Comparison of ENCODE assay signal across 25 cellular contexts in genomic region chr5:33403187-33403586, GRCh38. TPM values are rescaled to one million over a fixed set of nuclear protein-coding genes. Genes with fewer than 3 reads are reported as not detected.
DNase-seq lines count a peak whose midpoint lies in the region; ATAC-seq, FAIRE-seq and TF ChIP-seq lines count a peak whose summit lies in the region.
"Had no signal": no experiment of that assay in that cellular context is flagged by ENCODE, and none has a peak within 500 bp of the region (broad histone marks: within the 10 kb centered on the region; RNA-seq: fewer than 3 reads in every experiment).

No MANE protein-coding gene starts in this region.

- H3K27me3 Mint-ChIP-seq in HFFc6 (ENCODE audit: insufficient read depth), result no peaks in the 10 kb centered on the region; the same call in 1 of the 2 replicates
- H3K27me3 Mint-ChIP-seq: CD4-positive, CD25-positive, alpha-beta regulatory T cell had no signal

- FAIRE-seq in K562 (lab: Jason Lieb, UNC) (no peak), D721Med (lab: Jason Lieb, UNC) (no peak)
- FAIRE-seq: A204.1, GM12891, GM19239 had no signal

- no peak overlapping the region for H3K4me3 Mint-ChIP-seq in HFFc6
- H3K4me3 Mint-ChIP-seq: CD14-positive monocyte; CD4-positive, alpha-beta memory T cell; CD4-positive, CD25-positive, alpha-beta regulatory T cell; CD8-positive, alpha-beta memory T cell had no signal

- H2AFZ ChIP-seq in PC-3 (ENCODE audit: low read length) (0 out of 2 replicates have a peak overlapping the region, but pooled peaks have one; percentile 11), K562 (ENCODE audit: low read depth, low read length) (no peak overlapping the region)

- peaks cover 3% of the 10 kb centered on the region; the same call in 1 of the 2 replicates for H3K9me3 Mint-ChIP-seq in HFFc6

- POLR2A ChIA-PET in PC-3 (lab: Charles Lee; ENCODE audit: unreplicated experiment) (no interaction called here), K562 (lab: Yijun Ruan, JAX) (no interaction called here)

- H3K9me2 ChIP-seq in PC-3 (replicated peaks; ENCODE audit: low read length), result no peaks in the 10 kb centered on the region

- peaks cover 60% of the 10 kb centered on the region for H3K4me1 Mint-ChIP-seq in HFFc6 (ENCODE audit: low read depth)
- H3K4me1 Mint-ChIP-seq: CD14-positive monocyte; CD4-positive, alpha-beta memory T cell; CD4-positive, CD25-positive, alpha-beta regulatory T cell; CD8-positive, alpha-beta memory T cell had no signal

- no peaks in the 10 kb centered on the region for H3K9me1 ChIP-seq in K562 (ENCODE audit: control insufficient read depth, insufficient read depth, low read length)

- TF ChIP-seq CTCF in HFFc6 (IDR thresholded peaks at IDR 0.05) (no peak), PC-3 (conservative IDR thresholded peaks at IDR 0.05; ENCODE audit: low read depth, low read length) (no peak), K562 (IDR thresholded peaks at IDR 0.05 in 2 of 3, conservative IDR thresholded peaks at IDR 0.05 in 1 of 3; ENCODE audit: insufficient read depth in 2 of 3, low read depth in 1 of 3, low read length in 3 of 3) (no peak), D721Med (IDR thresholded peaks at IDR 0.05; ENCODE audit: insufficient read depth, missing control alignments) (no peak)

- H3K27me3 ChIP-seq in PC-3 (ENCODE audit: low read length), result no peaks in the 10 kb centered on the region
- no peaks in the 10 kb centered on the region for H3K27me3 ChIP-seq in K562 (ENCODE audit: control insufficient read depth in 2 of 2, insufficient read depth in 2 of 2, low read length in 2 of 2)
- H3K27me3 ChIP-seq: BE2C, BLaER1 had no signal

- DNase-seq in HFFc6 (no peak), PC-3 (no peak), astrocyte of the hippocampus (ENCODE audit: low read depth, low spot score) (peak; percentile 16), K562 (ENCODE audit: extremely low read depth in 1 of 4, low spot score in 3 of 4) (no peak), D721Med (ENCODE audit: insufficient read length, low spot score) (no peak), DMS153 (lab: John Stamatoyannopoulos, UW) (no peak)
- no peak for DNase-seq in activated CD4-positive, alpha-beta T cell treated with anti-CD3 and anti-CD28 coated beads, Interleukin-2, amount 50 U/mL, for 4 hours
- DNase-seq: 8988T; ACHN; BE2C; CD4-positive, alpha-beta memory T cell; CD4-positive, CD25-positive, alpha-beta regulatory T cell; CD8-positive, alpha-beta memory T cell; COR-L47; DMS53; DMS79; DND-41; EL; GDM1 had no signal

- H3K4me2 ChIP-seq in PC-3 (ENCODE audit: low read length) (no peak overlapping the region), K562 (ENCODE audit: insufficient read depth, low read length) (no peak overlapping the region)
- H3K4me2 ChIP-seq: BLaER1 had no signal

- BruUV-seq in PC-3 (replicated peaks; lab: Mats Ljungman, UMichigan) (no TSS peak), K562 (replicated peaks; lab: Mats Ljungman, UMichigan) (no TSS peak)

- no peak for TF ChIP-seq RAD21 in K562 (CRISPR knock-in tag; conservative IDR thresholded peaks at IDR 0.05 in 1 of 2, IDR thresholded peaks at IDR 0.05 in 1 of 2)

- H4K20me1 ChIP-seq in PC-3 (ENCODE audit: low read length) (no peaks in the 10 kb centered on the region), K562 (replicated peaks; ENCODE audit: control insufficient read depth, insufficient read depth, low read length) (no peaks in the 10 kb centered on the region)
- H4K20me1 ChIP-seq: BLaER1 had no signal

- H3K9me3 ChIP-seq in PC-3 (ENCODE audit: low read length), result no peaks in the 10 kb centered on the region
- no peaks in the 10 kb centered on the region for H3K9me3 ChIP-seq in K562 (replicated peaks; ENCODE audit: control insufficient read depth, insufficient read depth, low read depth, low read length)
- H3K9me3 ChIP-seq: BE2C, BLaER1 had no signal

- TF ChIP-seq POLR2A in K562 (conservative IDR thresholded peaks at IDR 0.05), result no peak

- peaks cover 8% of the 10 kb centered on the region; the same call in 1 of the 2 replicates for H3K36me3 Mint-ChIP-seq in HFFc6 (ENCODE audit: low read depth)
- H3K36me3 Mint-ChIP-seq: CD14-positive monocyte; CD4-positive, alpha-beta memory T cell; CD4-positive, CD25-positive, alpha-beta regulatory T cell; CD8-positive, alpha-beta memory T cell had no signal

- intact Hi-C loops in PC-3 (cut with micrococcal nuclease) (loop anchor here (5.0 kb wide), 1 partner anchor 101 kb away; no protein-coding TSS in a partner anchor), K562 (cut with micrococcal nuclease) (no loop called here)

- H3K4me1 ChIP-seq in PC-3 (ENCODE audit: insufficient read depth, low read length) (peaks cover 33% of the 10 kb centered on the region), K562 (replicated peaks in 1 of 2; ENCODE audit: control insufficient read depth in 2 of 2, insufficient read depth in 2 of 2, low read length in 2 of 2) (no peaks in the 10 kb centered on the region)
- H3K4me1 ChIP-seq: BE2C, BLaER1 had no signal

- H3F3A ChIP-seq in PC-3 (ENCODE audit: low read length, unreplicated experiment), result peaks cover 5% of the 10 kb centered on the region

- CTCF ChIA-PET in PC-3 (lab: Charles Lee), result no interaction called here
- CTCF ChIA-PET in K562 (lab: Yijun Ruan, JAX; ENCODE audit: low intra/inter-chr PET ratio), result no interaction called here

- H3K27ac ChIP-seq in PC-3 (ENCODE audit: low read length) (no peak overlapping the region), K562 (ENCODE audit: extremely low read depth, low read depth, low read length) (no peak overlapping the region)
- H3K27ac ChIP-seq: BLaER1 had no signal

- peak overlapping the region; percentile 56; the same call in 1 of the 2 replicates for H3K27ac Mint-ChIP-seq in HFFc6
- H3K27ac Mint-ChIP-seq: CD14-positive monocyte; CD4-positive, alpha-beta memory T cell; CD4-positive, CD25-positive, alpha-beta regulatory T cell; CD8-positive, alpha-beta memory T cell had no signal

- WGBS in K562 (ENCODE audit: insufficient coverage, low coverage, missing lambda C conversion rate), result 2% methylated on average over 2 of the region's 2 CpGs

- no peak overlapping the region for H3K4me3 ChIP-seq in PC-3 (ENCODE audit: low read length)
- H3K4me3 ChIP-seq in K562, result no peak overlapping the region
- H3K4me3 ChIP-seq: BLaER1 had no signal

- ATAC-seq in PC-3, result no peak
- ATAC-seq in K562, result no peak
- no peak for ATAC-seq in GM21737 (IDR thresholded peaks at IDR 0.05; ENCODE audit: unreplicated experiment)

- in situ Hi-C loops in K562 (cut with MboI), result no loop called here

- no peaks in the 10 kb centered on the region for H3K36me3 ChIP-seq in PC-3 (ENCODE audit: low read depth, low read length)
- H3K36me3 ChIP-seq in K562 (ENCODE audit: control insufficient read depth, insufficient read depth, low read length), result no peaks in the 10 kb centered on the region
- H3K36me3 ChIP-seq: BE2C, BLaER1 had no signal

- no peak for TF ChIP-seq EP300 in K562 (IDR thresholded peaks at IDR 0.05; ENCODE audit: low read length)

- H3K9ac ChIP-seq in PC-3 (ENCODE audit: low read length), result no peak overlapping the region
- H3K9ac ChIP-seq in K562 (ENCODE audit: insufficient read depth in 1 of 2, low read depth in 2 of 2, low read length in 2 of 2), result no peak overlapping the region
- H3K9ac ChIP-seq: BLaER1 had no signal

- H3K79me2 ChIP-seq in PC-3 (ENCODE audit: low read length) (no peaks in the 10 kb centered on the region), K562 (ENCODE audit: control insufficient read depth, insufficient read depth, low read length) (no peaks in the 10 kb centered on the region)

TF ChIP-seq in K562, 482 proteins besides CTCF, POLR2A, EP300 and RAD21 (continues in another document):
- no peak for TF ChIP-seq RBM22 (IDR thresholded peaks at IDR 0.05; ENCODE audit: low read depth, low read length, poor library complexity, severe bottlenecking)

RNA-seq across cellular contexts. Expression of gene TARS1, which starts 37.6 kb away (rescaled TPM):
- 100 to 1,000 TPM; 163 to 199 (median 179) TPM for total RNA-seq in HFFc6 (2021; fragmentation: NEBNext Ultra II Directional; extraction: Animal tissue kit (Norgen Biotek cat#: 25700))
- total RNA-seq in PC-3 (2014; rRNA removed) (184 and 221 TPM in 2 replicates), K562 (2014; rRNA removed) (313 and 459 TPM in 2 replicates), K562 (2014; rRNA removed; fragmentation: Illumina TruSeq; extraction: Trizol) (518 and 562 TPM in 2 replicates), K562 (2015; rRNA removed; fragmentation: Illumina TruSeq; extraction: Trizol) (396 and 450 TPM in 2 replicates), K562 (2021) (328 and 333 TPM in 2 replicates)
- 103 and 264 TPM in 2 replicates for total RNA-seq in K562 (2011; cell fraction: chromatin; rRNA removed; ENCODE audit: low replicate concordance)
- total RNA-seq in K562 (2011; cell fraction: nucleolus; rRNA removed), result 71.0 and 79.4 TPM in 2 replicates
- 118 and 145 TPM in 2 replicates for total RNA-seq in K562 (2011; cell fraction: nucleoplasm; rRNA removed)
- polyA plus RNA-seq in K562 (2011; rRNA removed) (219 and 292 TPM in 2 replicates), K562 (2014; fragmentation: Illumina TruSeq; extraction: Trizol) (369 and 439 TPM in 2 replicates), K562 (2014; fragmentation: Nextera tagmentation; extraction: Ambion mirVana) (100 to 1,000 TPM; 263 to 497 TPM), K562 (2014; rRNA removed) (352 and 378 TPM in 2 replicates)
- polyA plus RNA-seq in K562 (2011; cell fraction: cytosol; rRNA removed), result 64.6 and 107 TPM in 2 replicates
- polyA plus RNA-seq in K562 (2011; cell fraction: nucleus; rRNA removed), result 76.5 and 142 TPM in 2 replicates
- polyA plus RNA-seq in K562 (2012), result 257 and 341 TPM in 2 replicates
- polyA minus RNA-seq in K562 (2011; rRNA and poly(A)+ RNA removed), result 320 and 372 TPM in 2 replicates
- polyA minus RNA-seq in K562 (2011; cell fraction: cytosol; rRNA and poly(A)+ RNA removed), result 125 and 132 TPM in 2 replicates
- polyA minus RNA-seq in K562 (2011; cell fraction: nucleus; rRNA and poly(A)+ RNA removed), result 48.9 and 142 TPM in 2 replicates
